In genomic region chr5:172837640-172838039, GRCh38 we compare ENCODE assay signal across 9 cellular contexts. TPM values are rescaled to one million over a fixed set of nuclear protein-coding genes. Genes with fewer than 3 reads are reported as not detected.
DNase-seq lines count a peak whose midpoint lies in the region; ATAC-seq, FAIRE-seq and TF ChIP-seq lines count a peak whose summit lies in the region.
"Had no signal": no experiment of that assay in that cellular context is flagged by ENCODE, and none has a peak within 500 bp of the region (broad histone marks: within the 10 kb centered on the region; RNA-seq: fewer than 3 reads in every experiment).

No MANE protein-coding gene starts in this region.

- WGBS in heart right ventricle, 2 donors: 54 to 55% methylated on average over 7 of the region's 7 CpGs
- WGBS in pancreas, 2 donors: 3 to 7% methylated on average over 7 of the region's 7 CpGs

- DNase-seq in left ventricle myocardium inferior (no peak), heart right ventricle (no peak), NCI-H2081 (lab: John Stamatoyannopoulos, UW) (peak; percentile 86 to 96), pancreas (peak; percentile 87 to 95 (median 90)), foreskin melanocyte (no peak), RCC 7860 (ENCODE audit: low spot score) (no peak)
- peak; percentile 24 for DNase-seq in activated naive CD4-positive, alpha-beta T cell treated with anti-CD3 and anti-CD28 coated beads, Interleukin-2, amount 50 U/mL, for 16 hours

- H3K9me3 ChIP-seq in left ventricle myocardium inferior (replicated peaks): no peaks in the 10 kb centered on the region
- no peaks in the 10 kb centered on the region for H3K9me3 ChIP-seq in heart right ventricle
- H3K9me3 ChIP-seq in pancreas: no peaks in the 10 kb centered on the region
- H3K9me3 ChIP-seq: ovary had no signal

- H3K27me3 ChIP-seq in left ventricle myocardium inferior (ENCODE audit: low read depth) (no peaks in the 10 kb centered on the region), heart right ventricle (no peaks in the 10 kb centered on the region), pancreas (no peaks in the 10 kb centered on the region)
- H3K27me3 ChIP-seq: ovary had no signal

- ATAC-seq in heart right ventricle (no peak), HG02678 (IDR thresholded peaks at IDR 0.05; ENCODE audit: unreplicated experiment) (peak; percentile 79), pancreas (peak; percentile 74 to 81 (median 76))

- H3K4me1 ChIP-seq in left ventricle myocardium inferior: peaks cover 74% of the 10 kb centered on the region
- peaks cover 3 to 70% (median 49%) of the 10 kb centered on the region in 9 donors for H3K4me1 ChIP-seq in heart right ventricle
- H3K4me1 ChIP-seq in pancreas: peaks cover 18 to 25% (median 19%) of the 10 kb centered on the region in 3 donors

- no peak for FAIRE-seq in pancreas (lab: Jason Lieb, UNC)
- FAIRE-seq in RCC 7860 (lab: Jason Lieb, UNC): no peak

- intact Hi-C loops in left ventricle myocardium inferior (cut with micrococcal nuclease) (no loop called here), heart right ventricle (cut with DNase I) (loop anchor here in 2 of 10 donors (2.0 to 5.0 kb wide), 2 partner anchors 55 to 65 kb away; no protein-coding TSS in a partner anchor), pancreas (cut with DNase I) (no loop called here)

- H3K4me3 ChIP-seq in left ventricle myocardium inferior: no peak overlapping the region
- peak overlapping the region in 1 of 10 donors; percentile 1 for H3K4me3 ChIP-seq in heart right ventricle
- H3K4me3 ChIP-seq in pancreas: peak overlapping the region in 1 of 4 donors; percentile 5
- H3K4me3 ChIP-seq: ovary had no signal

- H3K36me3 ChIP-seq in left ventricle myocardium inferior (peaks cover 3% of the 10 kb centered on the region), heart right ventricle (peaks cover 0 to 15% (median 0%) of the 10 kb centered on the region in 9 donors), pancreas (no peaks in the 10 kb centered on the region)
- H3K36me3 ChIP-seq: ovary had no signal

- H3K27ac ChIP-seq in left ventricle myocardium inferior (replicated peaks) (peak overlapping the region; percentile 23), heart right ventricle (peak overlapping the region in 3 of 10 donors; percentile 14 to 67 (median 17)), pancreas (peak overlapping the region; percentile 35 to 90 (median 78))

- TF ChIP-seq CTCF in left ventricle myocardium inferior (IDR thresholded peaks at IDR 0.05; ENCODE audit: borderline replicate concordance) (no peak), heart right ventricle (IDR thresholded peaks at IDR 0.05) (no peak), pancreas (IDR thresholded peaks at IDR 0.05) (no peak)

RNA-seq across cellular contexts. Expression of gene ERGIC1, which starts 3.6 kb away (rescaled TPM):
- total RNA-seq in left ventricle myocardium inferior: 79.4 TPM
- 10 to 100 TPM; 60.3 to 91.9 (median 74.2) TPM for total RNA-seq in heart right ventricle
- polyA plus RNA-seq in heart right ventricle: 10 to 100 TPM; 48.0 to 64.9 TPM
- total RNA-seq in pancreas: 100 to 1,000 TPM in 1 of 6 donors, 10 to 100 TPM in 5; 58.3 to 101 (median 76.7) TPM
- polyA plus RNA-seq in pancreas: 10 to 100 TPM; 54.8 to 60.3 TPM

Comparison
In these comparisons a context has a peak if more than half of its experiments do, and no peak if none do; other contexts are left out.
1. DNase-seq: peak in NCI-H2081 (2 of 2), activated naive CD4-positive, alpha-beta T cell treated with anti-CD3 and anti-CD28 coated beads, Interleukin-2, amount 50 U/mL, for 16 hours (single experiment) and pancreas (6 of 6); none in left ventricle myocardium inferior (single experiment), heart right ventricle (0 of 2), foreskin melanocyte (single experiment) and RCC 7860 (single experiment).
2. ATAC-seq: peak in HG02678 (single experiment) and pancreas (4 of 4); none in heart right ventricle (0 of 8).